22 cellular contexts compared by ENCODE assay signal in genomic region chr3:86229086-86229774, GRCh38.
"Had no signal": no experiment of that assay in that cellular context is flagged by ENCODE, and none has a peak within 500 bp of the region (broad histone marks: within the 10 kb centered on the region; RNA-seq: fewer than 3 reads in every experiment).

No MANE protein-coding gene starts in this region.

- H3K4me3 ChIP-seq: adrenal gland had no signal

- H3K36me3 Mint-ChIP-seq: activated naive CD8-positive, alpha-beta T cell treated with anti-CD3 and anti-CD28 coated beads, Interleukin-2, amount 10 ng/mL, durations not matched to agents 7 days and 5 days had no signal

- H3K36me3 ChIP-seq: adrenal gland, WERI-Rb-1 had no signal

- ATAC-seq: activated CD4-positive, CD25-positive, alpha-beta regulatory T cell treated with anti-CD3 and anti-CD28 coated beads, Interleukin-2, amount 50 U/mL, for 24 hours; activated CD8-positive, alpha-beta T cell treated with anti-CD3 and anti-CD28 coated beads for 36 hours; activated T-cell treated with anti-CD3 and anti-CD28 coated beads, Interleukin-2, amount 50 U/mL, for 72 hours; PC-3; T-helper 17 cell had no signal

- H3K4me1 Mint-ChIP-seq: activated naive CD8-positive, alpha-beta T cell treated with anti-CD3 and anti-CD28 coated beads, Interleukin-2, amount 10 ng/mL, durations not matched to agents 7 days and 5 days; T-helper 17 cell had no signal

- H3K9me3 ChIP-seq: adrenal gland had no signal

- H3K4me1 ChIP-seq: adrenal gland had no signal

- H3K27ac Mint-ChIP-seq: activated CD8-positive, alpha-beta T cell treated with anti-CD3 and anti-CD28 coated beads for 36 hours; activated naive CD8-positive, alpha-beta T cell treated with anti-CD3 and anti-CD28 coated beads, Interleukin-2, amount 10 ng/mL, durations not matched to agents 7 days and 5 days; activated T-cell treated with anti-CD3 and anti-CD28 coated beads, Interleukin-2, amount 50 U/mL, for 72 hours; activated T-helper 2 cell treated with anti-CD3 and anti-CD28 coated beads, Interferon-gamma antibody, Interleukin-2, Interleukin-4, amounts not matched to agents 10 μg/mL and 5 μg/mL and 100 μg/mL, durations not matched to agents 14 hours and 24 hours and 36 hours; T-helper 17 cell had no signal

- H3K27me3 Mint-ChIP-seq: activated CD8-positive, alpha-beta T cell treated with anti-CD3 and anti-CD28 coated beads for 36 hours; activated naive CD8-positive, alpha-beta T cell treated with anti-CD3 and anti-CD28 coated beads, Interleukin-2, amount 10 ng/mL, durations not matched to agents 7 days and 5 days; T-helper 17 cell had no signal

- H3K4me3 Mint-ChIP-seq: activated CD8-positive, alpha-beta T cell treated with anti-CD3 and anti-CD28 coated beads for 36 hours; activated naive CD8-positive, alpha-beta T cell treated with anti-CD3 and anti-CD28 coated beads, Interleukin-2, amount 10 ng/mL, durations not matched to agents 7 days and 5 days; activated T-cell treated with anti-CD3 and anti-CD28 coated beads, Interleukin-2, amount 50 U/mL, for 72 hours; T-helper 17 cell had no signal

- H3K27me3 ChIP-seq: adrenal gland had no signal

- H3K27ac ChIP-seq: adrenal gland, WERI-Rb-1 had no signal

- DNase-seq: activated CD4-positive, alpha-beta T cell treated with anti-CD3 and anti-CD28 coated beads for 4 hours; activated CD8-positive, alpha-beta memory T cell treated with anti-CD3 and anti-CD28 coated beads, Interleukin-2, amount 50 U/mL, for 4 hours; activated CD8-positive, alpha-beta T cell treated with anti-CD3 and anti-CD28 coated beads for 36 hours; activated gamma-delta T cell treated with Interleukin-2 at 50 U/mL for 16 hours; activated naive CD4-positive, alpha-beta T cell treated with anti-CD3 and anti-CD28 coated beads, Interleukin-2, amount 50 U/mL, for 16 hours; activated naive CD8-positive, alpha-beta T cell treated with anti-CD3 and anti-CD28 coated beads, Interleukin-2, amount 10 ng/mL, durations not matched to agents 7 days and 5 days; activated T-cell treated with anti-CD3 and anti-CD28 coated beads, Interleukin-2, amount 50 U/mL, for 72 hours; adrenal gland; anterior cingulate cortex; cerebellar nuclear complex; KG1; NCI-H1048; NCI-H1930; NCI-H2171; NCI-H524; PC-3; SIG-M5; T-helper 17 cell; T1000; WERI-Rb-1 had no signal

- H3K9me3 Mint-ChIP-seq: activated naive CD8-positive, alpha-beta T cell treated with anti-CD3 and anti-CD28 coated beads, Interleukin-2, amount 10 ng/mL, durations not matched to agents 7 days and 5 days had no signal
